Comparison of ENCODE assay signal across 15 cellular contexts in the genomic region with DNA sequence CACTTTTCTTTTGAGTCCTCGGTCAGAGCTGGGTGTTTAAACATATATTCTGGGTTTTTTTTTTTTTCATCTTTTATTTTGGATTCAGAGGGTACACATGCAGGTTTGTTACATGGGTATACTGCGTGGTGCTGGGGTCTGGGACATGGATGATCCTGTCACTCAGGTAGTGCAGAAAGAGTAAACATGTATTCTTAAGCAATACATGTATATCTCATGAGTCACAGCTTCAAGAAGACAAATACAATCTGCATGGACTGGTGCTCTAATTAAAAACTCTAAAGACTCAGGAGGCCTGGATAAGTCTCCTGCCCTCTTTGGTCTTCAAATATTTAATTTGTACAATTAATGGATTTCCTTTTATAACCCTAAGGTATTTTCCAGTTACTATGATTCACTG. TPM values are rescaled to one million over a fixed set of nuclear protein-coding genes. Genes with fewer than 3 reads are reported as not detected.
DNase-seq lines count a peak whose midpoint lies in the region; ATAC-seq and TF ChIP-seq lines count a peak whose summit lies in the region.
"Had no signal": no experiment of that assay in that cellular context is flagged by ENCODE, and none has a peak within 500 bp of the region (broad histone marks: within the 10 kb centered on the region; RNA-seq: fewer than 3 reads in every experiment).

No MANE protein-coding gene starts in this region.

- H3K9me3 ChIP-seq in mesenchymal stem cell (ENCODE audit: control insufficient read depth, low read length): no peaks in the 10 kb centered on the region
- H3K9me3 ChIP-seq: suprapubic skin had no signal

- DNase-seq in LoVo (ENCODE audit: low spot score): peak; percentile 14
- DNase-seq in chondrocyte (ENCODE audit: low spot score): no peak
- DNase-seq in mesenchymal stem cell: peak; percentile 44
- DNase-seq in activated CD4-positive, alpha-beta T cell treated with anti-CD3 and anti-CD28 coated beads for 4 hours: no peak
- no peak for DNase-seq in NCI-H2107 treated with DMSO at 0.1 percent for 48 hours (lab: John Stamatoyannopoulos, UW; ENCODE audit: unreplicated experiment)
- no peak for DNase-seq in activated naive CD4-positive, alpha-beta T cell treated with anti-CD3 and anti-CD28 coated beads for 36 hours
- DNase-seq: activated CD4-positive, alpha-beta T cell treated with anti-CD3 and anti-CD28 coated beads, Interleukin-2, amount 10 ng/mL, durations not matched to agents 24 days and 14 days; NCI-H2081 treated with DMSO at 0.1 percent for 48 hours; NCI-H774; stimulated activated CD4-positive, alpha-beta T cell treated with anti-CD3 and anti-CD28 coated beads, Interleukin-15, amount 100 ng/mL, for 24 hours; T-helper 9 cell had no signal

- H3K79me1 ChIP-seq in mesenchymal stem cell (replicated peaks; ENCODE audit: low read length, poor library complexity, severe bottlenecking): no peaks in the 10 kb centered on the region

- H3K23ac ChIP-seq in mesenchymal stem cell (ENCODE audit: low read length in 2 of 2): no peak overlapping the region

- no peak overlapping the region for H3K9ac ChIP-seq in mesenchymal stem cell (ENCODE audit: low read length)

- H2BK15ac ChIP-seq in mesenchymal stem cell (ENCODE audit: low read depth, poor library complexity, severe bottlenecking): no peak overlapping the region

- H3K4ac ChIP-seq in mesenchymal stem cell (ENCODE audit: low read depth in 1 of 2, low read length in 2 of 2): no peak overlapping the region

- H4K8ac ChIP-seq in mesenchymal stem cell (ENCODE audit: low read length): no peak overlapping the region

- H2BK12ac ChIP-seq in mesenchymal stem cell (ENCODE audit: low read length in 2 of 2): no peak overlapping the region

- no peak overlapping the region for H3K4me2 ChIP-seq in mesenchymal stem cell (ENCODE audit: low read length, poor library complexity, severe bottlenecking)

- H2BK120ac ChIP-seq in mesenchymal stem cell (ENCODE audit: low read depth, low read length): no peak overlapping the region

- no peaks in the 10 kb centered on the region for H3K27me3 Mint-ChIP-seq in chondrocyte (ENCODE audit: low read depth)
- H3K27me3 Mint-ChIP-seq in activated naive CD4-positive, alpha-beta T cell treated with anti-CD3 and anti-CD28 coated beads for 36 hours (ENCODE audit: low read depth): no peaks in the 10 kb centered on the region

- H3K4me1 ChIP-seq in ACC112 (ENCODE audit: control insufficient read depth, insufficient read depth, low read length, unreplicated experiment) (peaks cover 66% of the 10 kb centered on the region), mesenchymal stem cell (ENCODE audit: control insufficient read depth, insufficient read depth, low read depth, low read length) (peaks cover 6% of the 10 kb centered on the region)

- no peak overlapping the region for H3K14ac ChIP-seq in mesenchymal stem cell (ENCODE audit: low read length in 2 of 2)

- H2BK5ac ChIP-seq in mesenchymal stem cell (ENCODE audit: low read depth, low read length, poor library complexity, severe bottlenecking): no peak overlapping the region

- H3K36me3 Mint-ChIP-seq in chondrocyte (ENCODE audit: low read depth): no peaks in the 10 kb centered on the region
- H3K36me3 Mint-ChIP-seq in activated naive CD4-positive, alpha-beta T cell treated with anti-CD3 and anti-CD28 coated beads for 36 hours (ENCODE audit: low read depth): no peaks in the 10 kb centered on the region
- H3K36me3 Mint-ChIP-seq: activated naive CD4-positive, alpha-beta T cell treated with anti-CD3 and anti-CD28 coated beads, Interleukin-2, amount 50 U/mL, for 72 hours had no signal

- H4K91ac ChIP-seq in mesenchymal stem cell (ENCODE audit: low read length): no peak overlapping the region

- no peaks in the 10 kb centered on the region for H3K36me3 ChIP-seq in ACC112 (ENCODE audit: insufficient read depth, low read length)
- H3K36me3 ChIP-seq in mesenchymal stem cell (ENCODE audit: control insufficient read depth in 1 of 2, insufficient read depth in 2 of 2, low read depth in 1 of 2, low read length in 2 of 2): no peaks in the 10 kb centered on the region
- H3K36me3 ChIP-seq: suprapubic skin had no signal

- H3K4me1 Mint-ChIP-seq in chondrocyte (ENCODE audit: low read depth): peaks cover 74% of the 10 kb centered on the region
- no peaks in the 10 kb centered on the region for H3K4me1 Mint-ChIP-seq in activated naive CD4-positive, alpha-beta T cell treated with anti-CD3 and anti-CD28 coated beads for 36 hours (ENCODE audit: low read depth)
- H3K4me1 Mint-ChIP-seq: activated CD4-positive, alpha-beta T cell treated with anti-CD3 and anti-CD28 coated beads, Interleukin-2, amount 10 ng/mL, durations not matched to agents 24 days and 14 days had no signal

- intact Hi-C loops in activated naive CD4-positive, alpha-beta T cell treated with anti-CD3 and anti-CD28 coated beads for 36 hours (cut with micrococcal nuclease): no loop called here

- no peak overlapping the region for H2AFZ ChIP-seq in ACC112 (ENCODE audit: low read length, unreplicated experiment)
- H2AFZ ChIP-seq in mesenchymal stem cell (ENCODE audit: low read depth, low read length): no peak overlapping the region

- no peak for TF ChIP-seq POLR2A in GM18505 (IDR thresholded peaks at IDR 0.05; ENCODE audit: borderline replicate concordance, extremely low read depth, insufficient read depth, insufficient read length)

- H3K18ac ChIP-seq in mesenchymal stem cell (ENCODE audit: low read depth in 1 of 2, low read length in 2 of 2): peak overlapping the region in 1 of 2 experiments; percentile 34

- H3K27me3 ChIP-seq in ACC112 (ENCODE audit: insufficient read depth, low read length) (no peaks in the 10 kb centered on the region), mesenchymal stem cell (ENCODE audit: control insufficient read depth in 1 of 2, insufficient read depth in 1 of 2, low read length in 2 of 2) (no peaks in the 10 kb centered on the region)
- H3K27me3 ChIP-seq: suprapubic skin had no signal

- no peak overlapping the region for H3K4me3 Mint-ChIP-seq in chondrocyte (ENCODE audit: unreplicated experiment)
- H3K4me3 Mint-ChIP-seq in activated naive CD4-positive, alpha-beta T cell treated with anti-CD3 and anti-CD28 coated beads for 36 hours: no peak overlapping the region
- H3K4me3 Mint-ChIP-seq: activated CD4-positive, alpha-beta T cell treated with anti-CD3 and anti-CD28 coated beads, Interleukin-2, amount 10 ng/mL, durations not matched to agents 24 days and 14 days had no signal

- H3K27ac Mint-ChIP-seq in chondrocyte (ENCODE audit: unreplicated experiment): peak overlapping the region; percentile 28
- H3K27ac Mint-ChIP-seq in activated naive CD4-positive, alpha-beta T cell treated with anti-CD3 and anti-CD28 coated beads for 36 hours: no peak overlapping the region
- H3K27ac Mint-ChIP-seq: activated CD4-positive, alpha-beta T cell treated with anti-CD3 and anti-CD28 coated beads, Interleukin-2, amount 10 ng/mL, durations not matched to agents 24 days and 14 days; activated naive CD4-positive, alpha-beta T cell treated with anti-CD3 and anti-CD28 coated beads, Interleukin-2, amount 50 U/mL, for 72 hours had no signal

- no peak for TF ChIP-seq CTCF in chondrocyte (IDR thresholded peaks at IDR 0.05)

- no peak for ATAC-seq in GM18505 (IDR thresholded peaks at IDR 0.05; ENCODE audit: unreplicated experiment)
- ATAC-seq: activated naive CD4-positive, alpha-beta T cell treated with anti-CD3 and anti-CD28 coated beads, Interleukin-2, amount 50 U/mL, for 72 hours had no signal

- no peaks in the 10 kb centered on the region for H3K79me2 ChIP-seq in ACC112 (ENCODE audit: control insufficient read depth, insufficient read depth, low read length, unreplicated experiment)

- H2AK5ac ChIP-seq in mesenchymal stem cell (ENCODE audit: low read length, severe bottlenecking): no peak overlapping the region

- H3K4me3 ChIP-seq in ACC112 (ENCODE audit: low read depth, low read length): no peak overlapping the region
- no peak overlapping the region for H3K4me3 ChIP-seq in mesenchymal stem cell (ENCODE audit: insufficient read depth in 1 of 2, low read depth in 1 of 2, low read length in 2 of 2)
- H3K4me3 ChIP-seq: suprapubic skin had no signal

- CTCF ChIA-PET in activated naive CD4-positive, alpha-beta T cell treated with anti-CD3 and anti-CD28 coated beads for 36 hours (lab: Charles Lee): interaction anchor here (0.9 kb wide), 1 partner anchor 91 kb away, joined by 4 read pairs; no protein-coding TSS in a partner anchor

- 33% methylated on average over 1 of the region's 2 CpGs for WGBS in mesenchymal stem cell

- H3K9me3 Mint-ChIP-seq in chondrocyte (ENCODE audit: low read depth): no peaks in the 10 kb centered on the region
- H3K9me3 Mint-ChIP-seq in activated naive CD4-positive, alpha-beta T cell treated with anti-CD3 and anti-CD28 coated beads for 36 hours: no peaks in the 10 kb centered on the region
- H3K9me3 Mint-ChIP-seq: activated CD4-positive, alpha-beta T cell treated with anti-CD3 and anti-CD28 coated beads, Interleukin-2, amount 10 ng/mL, durations not matched to agents 24 days and 14 days; activated naive CD4-positive, alpha-beta T cell treated with anti-CD3 and anti-CD28 coated beads, Interleukin-2, amount 50 U/mL, for 72 hours had no signal

- H3K27ac ChIP-seq in ACC112 (ENCODE audit: low read depth, low read length) (peak overlapping the region; percentile 79), mesenchymal stem cell (ENCODE audit: low read length, poor library complexity, severe bottlenecking) (peak overlapping the region; percentile 46)
- H3K27ac ChIP-seq: suprapubic skin had no signal

RNA-seq across cellular contexts. Expression of gene PHLDB2, which starts 50.6 kb away (rescaled TPM):
- 70.3 to 138 TPM (median 133 TPM) in 3 replicates for total RNA-seq in chondrocyte
- polyA plus RNA-seq in mesenchymal stem cell (2013, experiment 1 of 2): 17.0 TPM
- 17.5 TPM for polyA plus RNA-seq in mesenchymal stem cell (2013, experiment 2 of 2)
- total RNA-seq in activated naive CD4-positive, alpha-beta T cell treated with anti-CD3 and anti-CD28 coated beads for 36 hours: 1 to 10 TPM; 1.1 TPM

Comparison
In these comparisons a context has a peak if more than half of its experiments do, and no peak if none do; other contexts are left out.
1. DNase-seq: peak in LoVo (single experiment) and mesenchymal stem cell (single experiment); none in chondrocyte (single experiment), activated CD4-positive, alpha-beta T cell treated with anti-CD3 and anti-CD28 coated beads for 4 hours (0 of 2), NCI-H2107 treated with DMSO at 0.1 percent for 48 hours (single experiment) and activated naive CD4-positive, alpha-beta T cell treated with anti-CD3 and anti-CD28 coated beads for 36 hours (single experiment).
2. RNA of gene PHLDB2, which starts 50.6 kb away (total RNA-seq): 70.3 to 138 TPM in chondrocyte; 1.1 TPM in activated naive CD4-positive, alpha-beta T cell treated with anti-CD3 and anti-CD28 coated beads for 36 hours; every median in the first group is over 10 times any median in the second.